15 cellular contexts compared by ENCODE assay signal in the genomic region with DNA sequence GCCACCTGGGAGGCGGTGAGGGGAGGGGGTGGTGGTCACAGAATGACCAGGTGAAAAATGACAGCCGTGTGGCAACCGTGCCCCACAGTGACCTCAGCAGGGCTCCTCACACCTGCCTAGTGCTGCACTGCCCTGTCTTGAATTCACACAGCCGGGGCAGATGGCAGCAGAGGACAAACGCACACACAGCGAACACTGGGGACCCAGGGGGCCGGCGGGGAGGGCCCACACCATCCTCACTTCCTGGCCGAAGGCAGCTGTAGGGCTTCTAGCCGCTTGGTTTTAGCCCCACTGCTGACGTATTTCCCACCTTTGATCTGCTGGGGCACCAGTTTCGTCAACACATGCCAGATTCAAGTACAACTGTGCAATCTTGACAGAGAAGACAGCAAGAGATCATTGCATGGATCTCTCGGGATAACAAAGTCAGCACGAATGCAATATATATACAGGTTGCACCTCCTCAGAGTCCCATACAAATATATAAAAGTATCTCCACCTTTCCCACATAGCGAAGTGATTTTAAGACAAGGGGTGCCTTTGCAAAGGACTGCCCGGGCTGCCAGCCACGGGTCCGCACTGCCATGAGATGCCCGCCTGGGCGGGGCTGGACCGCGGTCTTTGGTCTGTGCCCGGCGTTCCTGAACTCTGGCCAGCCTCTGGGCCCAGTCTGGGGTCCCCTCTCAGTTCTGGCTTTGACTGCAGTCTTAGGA. TPM values are rescaled to one million over a fixed set of nuclear protein-coding genes. Genes with fewer than 3 reads are reported as not detected.
A peak's percentile ranks its signal among the peaks of the same experiment; 100 is the strongest.
DNase-seq lines count a peak whose midpoint lies in the region; ATAC-seq and TF ChIP-seq lines count a peak whose summit lies in the region.
"Had no signal": no experiment of that assay in that cellular context is flagged by ENCODE, and none has a peak within 500 bp of the region (broad histone marks: within the 10 kb centered on the region; RNA-seq: fewer than 3 reads in every experiment).

No MANE protein-coding gene starts in this region.

- H3K9me3 ChIP-seq in Caco-2 (no peaks in the 10 kb centered on the region), Karpas-422 (ENCODE audit: low read length) (no peaks in the 10 kb centered on the region), osteoblast (ENCODE audit: low read depth, low read length) (no peaks in the 10 kb centered on the region)
- H3K9me3 ChIP-seq: testis had no signal

- H4K20me1 ChIP-seq in Karpas-422 (ENCODE audit: insufficient read depth, low read depth, low read length), result peaks cover 23% of the 10 kb centered on the region
- no peaks in the 10 kb centered on the region for H4K20me1 ChIP-seq in osteoblast (ENCODE audit: insufficient read depth, low read length)

- H3K36me3 Mint-ChIP-seq in Caco-2 (ENCODE audit: insufficient read depth, unreplicated experiment) (peaks cover 58% of the 10 kb centered on the region), chondrocyte (ENCODE audit: low read depth) (peaks cover 9% of the 10 kb centered on the region)
- H3K36me3 Mint-ChIP-seq: activated naive CD8-positive, alpha-beta T cell treated with anti-CD3 and anti-CD28 coated beads, Interleukin-2, amount 10 ng/mL, durations not matched to agents 7 days and 5 days had no signal

- no peaks in the 10 kb centered on the region for H3K27me3 ChIP-seq in Caco-2 (replicated peaks; ENCODE audit: control insufficient read depth, insufficient read depth, low read length)
- no peaks in the 10 kb centered on the region for H3K27me3 ChIP-seq in Karpas-422 (ENCODE audit: low read length)
- H3K27me3 ChIP-seq in osteoblast (ENCODE audit: insufficient read depth, low read length), result peaks cover 10% of the 10 kb centered on the region
- H3K27me3 ChIP-seq: testis had no signal

- CTCF ChIA-PET in Caco-2 (lab: Charles Lee), result no interaction called here

- H2AFZ ChIP-seq in Karpas-422 (ENCODE audit: low read length) (no peak overlapping the region), osteoblast (ENCODE audit: low read length) (no peak overlapping the region)

- H3K4me1 Mint-ChIP-seq in Caco-2 (ENCODE audit: low read depth, unreplicated experiment) (no peaks in the 10 kb centered on the region), chondrocyte (ENCODE audit: low read depth) (no peaks in the 10 kb centered on the region)

- TF ChIP-seq CTCF in Caco-2 (IDR thresholded peaks at IDR 0.05; ENCODE audit: insufficient read depth in 1 of 2, low read depth in 1 of 2, low read length in 1 of 2, severe bottlenecking in 1 of 2, unreplicated experiment in 1 of 2) (no peak), chondrocyte (IDR thresholded peaks at IDR 0.05) (no peak), osteoblast (IDR thresholded peaks at IDR 0.05; ENCODE audit: extremely low read depth, low read depth, low read length) (no peak)

- no TSS peak for BruUV-seq in Caco-2 (replicated peaks; lab: Mats Ljungman, UMichigan)

- intact Hi-C loops in Caco-2 (cut with micrococcal nuclease; ENCODE audit: unreplicated experiment), result no loop called here

- H3K27ac Mint-ChIP-seq in Caco-2 (ENCODE audit: unreplicated experiment) (peak overlapping the region; percentile 15), chondrocyte (ENCODE audit: unreplicated experiment) (no peak overlapping the region)
- H3K27ac Mint-ChIP-seq: activated naive CD8-positive, alpha-beta T cell treated with anti-CD3 and anti-CD28 coated beads, Interleukin-2, amount 10 ng/mL, durations not matched to agents 7 days and 5 days; T-cell had no signal

- H3K9ac ChIP-seq in Karpas-422 (ENCODE audit: low read length), result no peak overlapping the region

- H3K79me2 ChIP-seq in Karpas-422 (ENCODE audit: low read length) (no peaks in the 10 kb centered on the region), osteoblast (ENCODE audit: insufficient read depth, low read length) (no peaks in the 10 kb centered on the region)

- H3K27me3 Mint-ChIP-seq in Caco-2 (ENCODE audit: insufficient read depth, unreplicated experiment) (no peaks in the 10 kb centered on the region), chondrocyte (ENCODE audit: low read depth) (no peaks in the 10 kb centered on the region)

- H3K9me2 ChIP-seq in Karpas-422 (replicated peaks; ENCODE audit: insufficient read depth, low read length), result no peaks in the 10 kb centered on the region

- H3K27ac ChIP-seq in Karpas-422 (ENCODE audit: low read length) (no peak overlapping the region), osteoblast (ENCODE audit: low read depth, low read length) (no peak overlapping the region)
- H3K27ac ChIP-seq: C4-2B, testis had no signal

- H3K4me3 Mint-ChIP-seq in Caco-2 (ENCODE audit: unreplicated experiment) (no peak overlapping the region), chondrocyte (ENCODE audit: unreplicated experiment) (no peak overlapping the region)
- H3K4me3 Mint-ChIP-seq: activated naive CD8-positive, alpha-beta T cell treated with anti-CD3 and anti-CD28 coated beads, Interleukin-2, amount 10 ng/mL, durations not matched to agents 7 days and 5 days; T-cell had no signal

- POLR2A ChIA-PET in Caco-2 (lab: Charles Lee), result interaction anchor here (0.6 kb wide), 1 partner anchor 30 kb away, joined by 3 read pairs; no protein-coding TSS in a partner anchor

- DNase-seq in Caco-2 (no peak), Karpas-422 (peak; percentile 65), chondrocyte (ENCODE audit: low spot score) (peak; percentile 69), osteoblast (ENCODE audit: insufficient read length, low spot score, missing footprints) (peak; percentile 93)
- DNase-seq: activated naive CD8-positive, alpha-beta T cell treated with anti-CD3 and anti-CD28 coated beads, Interleukin-2, amount 10 ng/mL, durations not matched to agents 7 days and 5 days; activated T-cell treated with anti-CD3 and anti-CD28 coated beads, Interleukin-2, amount 50 U/mL, for 1 hour; central memory CD4-positive, alpha-beta T cell; NCI-H1105; NCI-H446 treated with DMSO at 0.1 percent for 48 hours; T-cell; testis had no signal

- H3K4me2 ChIP-seq in Karpas-422 (ENCODE audit: low read depth, low read length, poor library complexity, severe bottlenecking) (no peak overlapping the region), osteoblast (ENCODE audit: insufficient read depth, low read length) (no peak overlapping the region)

- no peak overlapping the region for H3K4me3 ChIP-seq in Caco-2 (ENCODE audit: low read depth, low read length)
- no peak overlapping the region for H3K4me3 ChIP-seq in Karpas-422 (ENCODE audit: low read length)
- H3K4me3 ChIP-seq in osteoblast (ENCODE audit: insufficient read depth, low read length), result no peak overlapping the region
- H3K4me3 ChIP-seq: testis had no signal

- H3K36me3 ChIP-seq in Caco-2 (ENCODE audit: control insufficient read depth, insufficient read depth, low read length) (no peaks in the 10 kb centered on the region), Karpas-422 (ENCODE audit: insufficient read depth, low read length) (0 out of 2 replicates have a peak, but pooled peaks cover 3% of the 10 kb centered on the region), osteoblast (ENCODE audit: insufficient read depth, low read length) (no peaks in the 10 kb centered on the region)

- H3K9me3 Mint-ChIP-seq in Caco-2 (ENCODE audit: unreplicated experiment), result no peaks in the 10 kb centered on the region
- H3K9me3 Mint-ChIP-seq in chondrocyte (ENCODE audit: low read depth), result no peaks in the 10 kb centered on the region
- H3K9me3 Mint-ChIP-seq: activated naive CD8-positive, alpha-beta T cell treated with anti-CD3 and anti-CD28 coated beads, Interleukin-2, amount 10 ng/mL, durations not matched to agents 7 days and 5 days had no signal

- ATAC-seq in GM18519 (IDR thresholded peaks at IDR 0.05; ENCODE audit: low FRiP score, unreplicated experiment) (no peak), GM18858 (IDR thresholded peaks at IDR 0.05; ENCODE audit: unreplicated experiment) (no peak), GM19035 (IDR thresholded peaks at IDR 0.05; ENCODE audit: unreplicated experiment) (no peak)
- ATAC-seq: T-cell had no signal

- H3K4me1 ChIP-seq in Caco-2 (no peaks in the 10 kb centered on the region), Karpas-422 (ENCODE audit: low read length) (peaks cover 22% of the 10 kb centered on the region), osteoblast (ENCODE audit: insufficient read depth, low read length) (no peaks in the 10 kb centered on the region)
- H3K4me1 ChIP-seq: testis had no signal

RNA-seq across cellular contexts. Expression of a gene that starts 26.9 kb away (rescaled TPM):
- 73.9 and 78.4 TPM in 2 replicates for total RNA-seq in Caco-2 (2022)
- total RNA-seq in Karpas-422 (2014; rRNA removed; shearing (Covaris generic); ENCODE audit: low replicate concordance), result 48.4 and 61.0 TPM in 2 replicates
- 26.5 to 39.2 TPM (median 27.3 TPM) in 3 replicates for total RNA-seq in chondrocyte
- total RNA-seq in osteoblast, result 18.9 and 22.1 TPM in 2 replicates

Comparison
In these comparisons a context has a peak if more than half of its experiments do, and no peak if none do; other contexts are left out.
1. DNase-seq: peak in Karpas-422 (single experiment), chondrocyte (single experiment) and osteoblast (single experiment); none in Caco-2 (0 of 2).